ENCODE assay signal across 8 cellular contexts in the genomic region with DNA sequence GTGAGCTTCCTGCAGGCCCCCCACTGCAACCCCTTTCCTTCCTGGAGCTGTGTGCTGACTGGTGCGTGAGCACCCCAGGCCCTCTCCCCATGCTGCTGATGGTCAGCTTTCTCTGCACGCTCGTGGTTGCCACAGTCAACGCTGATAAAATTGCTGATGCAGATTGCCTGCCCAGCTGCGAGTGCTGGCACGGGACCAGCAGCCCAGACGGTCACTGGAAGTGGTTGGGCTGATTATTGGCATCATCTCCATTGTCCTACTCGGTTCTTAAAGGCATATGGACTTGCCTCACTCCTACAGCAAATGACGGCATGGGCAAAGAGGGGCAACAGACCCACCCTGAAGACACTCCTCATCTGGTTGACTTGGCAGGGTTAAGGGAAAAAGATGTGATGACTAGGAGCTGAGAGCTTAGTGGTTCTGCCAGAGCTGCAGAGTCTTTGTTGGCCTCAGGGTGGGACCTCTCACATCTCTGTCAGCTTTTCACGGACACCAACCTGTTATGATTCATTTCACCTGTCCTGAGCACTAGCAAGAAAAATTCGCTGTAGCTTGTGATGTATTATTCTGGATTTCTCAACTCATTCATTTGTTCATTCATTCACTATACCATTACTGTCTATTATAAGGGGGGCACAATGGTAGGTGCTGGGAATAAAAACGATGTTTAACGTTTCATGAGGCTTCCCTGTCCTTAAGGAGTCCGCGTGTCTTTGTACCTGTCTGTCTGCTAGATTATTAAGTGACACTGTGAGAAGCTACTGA. TPM values are rescaled to one million over a fixed set of nuclear protein-coding genes. Genes with fewer than 3 reads are reported as not detected.
DNase-seq lines count a peak whose midpoint lies in the region; ATAC-seq and TF ChIP-seq lines count a peak whose summit lies in the region.

No MANE protein-coding gene starts in this region.

- peaks cover 45% of the 10 kb centered on the region for H3K36me3 Mint-ChIP-seq in activated T-cell treated with anti-CD3 and anti-CD28 coated beads, Interleukin-2, amount 50 U/mL, for 24 hours (ENCODE audit: low read depth)

- H3K27ac ChIP-seq in RWPE2 (ENCODE audit: poor library complexity, severe bottlenecking), result peak overlapping the region; percentile 95

- peaks cover 61% of the 10 kb centered on the region for H3K4me1 Mint-ChIP-seq in activated T-cell treated with anti-CD3 and anti-CD28 coated beads, Interleukin-2, amount 50 U/mL, for 24 hours (ENCODE audit: low read depth)

- peak overlapping the region; percentile 93 for H3K27ac Mint-ChIP-seq in activated T-cell treated with anti-CD3 and anti-CD28 coated beads, Interleukin-2, amount 50 U/mL, for 24 hours

- H3K4me3 Mint-ChIP-seq in activated T-cell treated with anti-CD3 and anti-CD28 coated beads, Interleukin-2, amount 50 U/mL, for 24 hours, result peak overlapping the region; percentile 5

- no peaks in the 10 kb centered on the region for H3K27me3 ChIP-seq in RWPE2 (ENCODE audit: insufficient read depth, poor library complexity, severe bottlenecking)

- DNase-seq in activated T-cell treated with anti-CD3 and anti-CD28 coated beads, Interleukin-2, amount 50 U/mL, for 24 hours, result no peak
- no peak for DNase-seq in activated T-cell treated with anti-CD3 and anti-CD28 coated beads, Interleukin-2, amount 50 U/mL, for 1 hour
- peak; percentile 78 for DNase-seq in RWPE2 (ENCODE audit: low spot score)
- DNase-seq in occipital lobe (lab: John Stamatoyannopoulos, UW), result peak; percentile 68
- DNase-seq in activated effector memory CD4-positive, alpha-beta T cell treated with Interleukin-2 at 50 U/mL for 16 hours, result no peak

- ATAC-seq in RWPE2 (ENCODE audit: low read depth) (peak; percentile 68), esophagus mucosa (peak; percentile 74), HG03135 (IDR thresholded peaks at IDR 0.05; ENCODE audit: unreplicated experiment) (no peak), GM19023 (IDR thresholded peaks at IDR 0.05; ENCODE audit: unreplicated experiment) (no peak)

- no peaks in the 10 kb centered on the region for H3K9me3 Mint-ChIP-seq in activated T-cell treated with anti-CD3 and anti-CD28 coated beads, Interleukin-2, amount 50 U/mL, for 24 hours

- H3K36me3 ChIP-seq in RWPE2 (ENCODE audit: low read depth), result no peaks in the 10 kb centered on the region

- H3K4me1 ChIP-seq in RWPE2 (ENCODE audit: insufficient read depth, poor library complexity, severe bottlenecking), result peaks cover 26% of the 10 kb centered on the region

- no peaks in the 10 kb centered on the region for H3K27me3 Mint-ChIP-seq in activated T-cell treated with anti-CD3 and anti-CD28 coated beads, Interleukin-2, amount 50 U/mL, for 24 hours

- H3K4me3 ChIP-seq in RWPE2 (ENCODE audit: severe bottlenecking), result no peak overlapping the region

- TF ChIP-seq CTCF in RWPE2 (IDR thresholded peaks at IDR 0.05; ENCODE audit: poor library complexity, severe bottlenecking), result no peak

- no peaks in the 10 kb centered on the region for H3K9me3 ChIP-seq in RWPE2 (ENCODE audit: severe bottlenecking)

RNA-seq across cellular contexts. Expression of gene PAX8, which starts 38.4 kb away (rescaled TPM):
- total RNA-seq in esophagus mucosa, result 6.1 TPM
- not detected for total RNA-seq in occipital lobe

Comparison
In these comparisons a context has a peak if more than half of its experiments do, and no peak if none do; other contexts are left out.
1. DNase-seq: peak in RWPE2 (single experiment) and occipital lobe (single experiment); none in activated T-cell treated with anti-CD3 and anti-CD28 coated beads, Interleukin-2, amount 50 U/mL, for 24 hours (single experiment), activated T-cell treated with anti-CD3 and anti-CD28 coated beads, Interleukin-2, amount 50 U/mL, for 1 hour (single experiment) and activated effector memory CD4-positive, alpha-beta T cell treated with Interleukin-2 at 50 U/mL for 16 hours (single experiment).
2. ATAC-seq: peak in RWPE2 (single experiment) and esophagus mucosa (single experiment); none in HG03135 (single experiment) and GM19023 (single experiment).